8 cellular contexts compared by ENCODE assay signal in genomic region chrX:123830309-123830708, GRCh38. TPM values are rescaled to one million over a fixed set of nuclear protein-coding genes. Genes with fewer than 3 reads are reported as not detected.
DNase-seq lines count a peak whose midpoint lies in the region; ATAC-seq, FAIRE-seq and TF ChIP-seq lines count a peak whose summit lies in the region.

No MANE protein-coding gene starts in this region.

- H4K20me1 ChIP-seq in smooth muscle cell (ENCODE audit: low read depth), result no peaks in the 10 kb centered on the region

- no peak overlapping the region for H2AFZ ChIP-seq in smooth muscle cell (ENCODE audit: low read depth)

- WGBS in smooth muscle cell (ENCODE audit: low lambda C conversion rate), result 51% methylated on average over 6 of the region's 6 CpGs
- WGBS in ovary, 3 donors, result 82 to 84% (median 82%) methylated on average over 6 of the region's 6 CpGs

- no peak overlapping the region for H3K4me2 ChIP-seq in smooth muscle cell

- peak; percentile 90 for DNase-seq in CD1c-positive myeloid dendritic cell (ENCODE audit: extremely low spot score)
- DNase-seq in NOMO-1 (lab: John Stamatoyannopoulos, UW; ENCODE audit: unreplicated experiment in 2 of 2), result peak; percentile 70 to 80
- DNase-seq in kidney tubule cell (ENCODE audit: low spot score), result peak; percentile 99
- DNase-seq in D721Med (ENCODE audit: insufficient read length, low spot score), result no peak
- no peak for DNase-seq in smooth muscle cell (lab: John Stamatoyannopoulos, UW; ENCODE audit: unreplicated experiment)
- no peak for DNase-seq in ovary

- H3K36me3 ChIP-seq in smooth muscle cell (ENCODE audit: low read depth), result no peaks in the 10 kb centered on the region
- no peaks in the 10 kb centered on the region for H3K36me3 ChIP-seq in ovary

- H3F3A ChIP-seq in smooth muscle cell (ENCODE audit: low read depth), result no peaks in the 10 kb centered on the region

- H3K4me3 ChIP-seq in smooth muscle cell, result no peak overlapping the region
- no peak overlapping the region for H3K4me3 ChIP-seq in ovary

- ATAC-seq in GM18867 (IDR thresholded peaks at IDR 0.05; ENCODE audit: unreplicated experiment) (peak; percentile 88), HG02981 (IDR thresholded peaks at IDR 0.05; ENCODE audit: unreplicated experiment) (peak; percentile 89)

- H3K27me3 ChIP-seq in smooth muscle cell (ENCODE audit: low read depth) (no peaks in the 10 kb centered on the region), ovary (no peaks in the 10 kb centered on the region)

- intact Hi-C loops in ovary (cut with DNase I), result no loop called here

- H3K9me3 ChIP-seq in smooth muscle cell (replicated peaks; ENCODE audit: low read depth) (no peaks in the 10 kb centered on the region), ovary (no peaks in the 10 kb centered on the region)

- no peak for TF ChIP-seq CTCF in D721Med (IDR thresholded peaks at IDR 0.05; ENCODE audit: insufficient read depth, missing control alignments)
- TF ChIP-seq CTCF in smooth muscle cell (IDR thresholded peaks at IDR 0.05; ENCODE audit: borderline replicate concordance, insufficient read depth, poor library complexity, severe bottlenecking), result no peak
- TF ChIP-seq CTCF in ovary (IDR thresholded peaks at IDR 0.05), result no peak

- H3K79me2 ChIP-seq in smooth muscle cell (ENCODE audit: low read depth), result no peaks in the 10 kb centered on the region

- TF ChIP-seq POLR2A in ovary (IDR thresholded peaks at IDR 0.05), result no peak

- H3K27ac ChIP-seq in smooth muscle cell (ENCODE audit: low read depth) (no peak overlapping the region), ovary (no peak overlapping the region)

- H3K4me1 ChIP-seq in smooth muscle cell (ENCODE audit: low read depth) (no peaks in the 10 kb centered on the region), ovary (ENCODE audit: insufficient read depth) (no peaks in the 10 kb centered on the region)

- TF ChIP-seq EP300 in ovary (IDR thresholded peaks at IDR 0.05), result no peak

- no peak for FAIRE-seq in D721Med (lab: Jason Lieb, UNC)

- no peak overlapping the region for H3K9ac ChIP-seq in smooth muscle cell (ENCODE audit: low read depth)

RNA-seq across cellular contexts. Expression of gene XIAP, which starts 29.5 kb away (rescaled TPM):
- total RNA-seq in smooth muscle cell (24.5 and 37.7 TPM in 2 replicates), ovary (10 to 100 TPM; 20.0 to 56.0 (median 38.8) TPM)
- polyA plus RNA-seq in smooth muscle cell (8.5 and 12.4 TPM in 2 replicates), ovary (10 to 100 TPM; 12.4 to 18.4 TPM)

Comparison
In these comparisons a context has a peak if more than half of its experiments do, and no peak if none do; other contexts are left out.
1. DNase-seq: peak in CD1c-positive myeloid dendritic cell (single experiment), NOMO-1 (2 of 2) and kidney tubule cell (single experiment); none in D721Med (single experiment), smooth muscle cell (single experiment) and ovary (0 of 5).